Comparison of ENCODE assay signal across 8 cellular contexts in the genomic region with DNA sequence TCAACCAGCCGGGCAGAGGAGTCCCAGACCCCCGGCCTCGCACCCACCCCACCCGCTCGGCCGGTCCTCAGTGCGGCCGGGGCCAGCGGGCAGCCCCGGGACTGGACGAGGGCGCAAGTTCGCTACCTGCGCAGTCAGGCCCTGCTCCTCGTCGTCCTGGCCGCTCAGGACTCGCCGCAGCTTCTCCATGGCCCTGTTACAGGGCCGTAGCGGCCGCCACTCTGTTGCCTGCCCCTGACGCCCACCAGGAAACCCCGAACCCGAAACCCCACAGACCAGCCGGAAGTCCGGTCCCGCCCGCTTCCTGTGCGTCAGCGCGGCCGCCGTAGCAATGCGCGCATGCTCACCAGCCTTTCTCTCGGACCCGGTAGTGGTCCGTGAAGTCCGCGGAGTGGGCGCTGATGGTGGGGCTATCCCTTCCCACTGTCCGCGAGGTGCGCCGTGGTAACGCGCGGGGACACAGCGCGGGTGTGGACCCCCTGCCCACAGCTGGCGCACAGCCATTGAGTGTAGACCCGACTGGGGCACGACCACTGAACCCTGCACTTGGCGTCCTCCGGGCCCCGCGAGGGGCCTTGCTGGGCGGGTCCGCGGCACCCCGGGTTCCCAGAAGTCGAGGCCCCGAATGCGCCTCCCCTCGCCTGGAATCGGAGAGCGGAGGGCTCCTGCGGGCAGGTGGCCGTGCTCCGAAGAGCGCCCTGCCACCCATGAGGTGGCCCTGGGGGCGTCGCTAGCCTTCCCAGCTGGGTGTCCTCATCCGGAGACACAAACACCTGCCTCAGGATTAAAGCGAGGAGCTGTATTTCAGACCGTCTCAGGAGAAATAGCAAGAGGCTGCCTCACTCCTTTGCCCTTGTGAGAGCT. TPM values are rescaled to one million over a fixed set of nuclear protein-coding genes. Genes with fewer than 3 reads are reported as not detected.
DNase-seq lines count a peak whose midpoint lies in the region; ATAC-seq and TF ChIP-seq lines count a peak whose summit lies in the region.

A gene (minus strand): TSS at position 253 of the 864 bp plus-strand sequence. CDS start 64 bp downstream, at position 189.

- peaks cover 10% of the 10 kb centered on the region for H3K36me3 Mint-ChIP-seq in activated naive CD4-positive, alpha-beta T cell treated with anti-CD3 and anti-CD28 coated beads, Interleukin-2, amount 10 ng/mL, durations not matched to agents 7 days and 5 days

- no peaks in the 10 kb centered on the region for H3K9me3 Mint-ChIP-seq in activated naive CD4-positive, alpha-beta T cell treated with anti-CD3 and anti-CD28 coated beads, Interleukin-2, amount 10 ng/mL, durations not matched to agents 7 days and 5 days

- DNase-seq in GDM1 (lab: John Stamatoyannopoulos, UW) (peak; percentile 86), H4 (ENCODE audit: low spot score) (peak; percentile 61), LNCaP clone FGC (ENCODE audit: low read depth) (no peak), SK-N-MC (ENCODE audit: low read depth, low spot score) (no peak), glomerular endothelial cell (ENCODE audit: extremely low read depth, low read depth, low spot score) (no peak), omental fat pad (ENCODE audit: low spot score) (peak; percentile 72)
- DNase-seq in activated naive CD4-positive, alpha-beta T cell treated with anti-CD3 and anti-CD28 coated beads, Interleukin-2, amount 10 ng/mL, durations not matched to agents 7 days and 5 days, result peak; percentile 86

- H3K4me1 Mint-ChIP-seq in activated naive CD4-positive, alpha-beta T cell treated with anti-CD3 and anti-CD28 coated beads, Interleukin-2, amount 10 ng/mL, durations not matched to agents 7 days and 5 days, result peaks cover 4% of the 10 kb centered on the region

- peak within 1 kb of the TSS; percentile 85 for H3K4me3 Mint-ChIP-seq in activated naive CD4-positive, alpha-beta T cell treated with anti-CD3 and anti-CD28 coated beads, Interleukin-2, amount 10 ng/mL, durations not matched to agents 7 days and 5 days

- peak within 1 kb of the TSS; percentile 96 for H3K4me3 ChIP-seq in LNCaP clone FGC (ENCODE audit: low read depth, low read length)
- H3K4me3 ChIP-seq in SK-N-MC, result peak within 1 kb of the TSS; percentile 98

- peak; percentile 98 for ATAC-seq in omental fat pad (ENCODE audit: low FRiP score)

- H3K27ac ChIP-seq in SK-N-MC, result peak within 1 kb of the TSS; percentile 51
- peak within 1 kb of the TSS; percentile 76 for H3K27ac ChIP-seq in temporal lobe (ENCODE audit: low read depth, low read length)

- H3K27ac Mint-ChIP-seq in activated naive CD4-positive, alpha-beta T cell treated with anti-CD3 and anti-CD28 coated beads, Interleukin-2, amount 10 ng/mL, durations not matched to agents 7 days and 5 days, result peak within 1 kb of the TSS; percentile 84

- TF ChIP-seq CTCF in LNCaP clone FGC (IDR thresholded peaks at IDR 0.05; ENCODE audit: control insufficient read depth, extremely low read depth, insufficient read depth), result no peak
- TF ChIP-seq CTCF in omental fat pad (IDR thresholded peaks at IDR 0.05), result no peak

- no peaks in the 10 kb centered on the region for H3K9me3 ChIP-seq in SK-N-MC (ENCODE audit: low read depth, low read length)

- CTCF ChIA-PET in activated naive CD4-positive, alpha-beta T cell treated with anti-CD3 and anti-CD28 coated beads, Interleukin-2, amount 10 ng/mL, durations not matched to agents 7 days and 5 days (lab: Charles Lee), result interaction anchor here (0.8 to 0.9 kb wide), 2 partner anchors 39 kb away, joined by 3 to 4 read pairs; no protein-coding TSS in a partner anchor

- peak within 1 kb of the TSS; percentile 93 for H3K9ac ChIP-seq in SK-N-MC (ENCODE audit: insufficient read length)

- H3K27me3 Mint-ChIP-seq in activated naive CD4-positive, alpha-beta T cell treated with anti-CD3 and anti-CD28 coated beads, Interleukin-2, amount 10 ng/mL, durations not matched to agents 7 days and 5 days, result peaks cover 24% of the 10 kb centered on the region

- peaks cover 4% of the 10 kb centered on the region for H3K36me3 ChIP-seq in SK-N-MC (ENCODE audit: insufficient read depth, low read length)

RNA-seq across cellular contexts. Expression of the gene that starts here (rescaled TPM):
- 16.0 and 27.6 TPM in 2 replicates for total RNA-seq in H4 (2014; rRNA removed; shearing (Covaris generic))
- 28.0 and 34.4 TPM in 2 replicates for total RNA-seq in glomerular endothelial cell
- total RNA-seq in omental fat pad, result 10 to 100 TPM; 40.0 to 63.7 (median 53.8) TPM
- total RNA-seq in temporal lobe, result 19.2 TPM

Comparison
In these comparisons a context has a peak if more than half of its experiments do, and no peak if none do; other contexts are left out.
1. DNase-seq: peak in GDM1 (single experiment), H4 (single experiment), activated naive CD4-positive, alpha-beta T cell treated with anti-CD3 and anti-CD28 coated beads, Interleukin-2, amount 10 ng/mL, durations not matched to agents 7 days and 5 days (single experiment) and omental fat pad (single experiment); none in LNCaP clone FGC (single experiment), SK-N-MC (single experiment) and glomerular endothelial cell (single experiment).